ENCODE assay signal across 7 cellular contexts in the genomic region with DNA sequence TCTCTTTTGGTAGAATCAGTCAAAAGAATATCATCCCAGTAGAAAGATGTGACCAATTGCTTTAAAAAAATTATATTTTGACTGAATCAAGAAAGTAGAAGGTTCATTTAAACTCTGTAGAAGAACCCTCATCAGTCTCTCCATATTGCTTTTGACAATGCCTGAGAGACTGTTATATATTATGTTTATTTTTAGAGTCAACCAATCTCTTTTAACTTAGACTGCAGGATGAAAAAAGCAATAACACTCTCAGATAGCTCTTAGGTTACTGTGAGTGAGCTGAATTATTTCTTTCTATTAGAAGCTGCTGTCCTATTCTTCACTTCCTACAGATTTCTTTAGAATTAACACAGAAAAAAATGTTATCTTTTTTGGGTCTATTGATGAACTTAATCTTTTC. TPM values are rescaled to one million over a fixed set of nuclear protein-coding genes. Genes with fewer than 3 reads are reported as not detected.
"Had no signal": no experiment of that assay in that cellular context is flagged by ENCODE, and none has a peak within 500 bp of the region (broad histone marks: within the 10 kb centered on the region; RNA-seq: fewer than 3 reads in every experiment).

No MANE protein-coding gene starts in this region.

- H3K36me3 Mint-ChIP-seq: IgD-negative memory B cell had no signal

- H3K27me3 Mint-ChIP-seq: IgD-negative memory B cell had no signal

- H3K4me3 Mint-ChIP-seq: IgD-negative memory B cell had no signal

- ATAC-seq: HepG2, K562 had no signal

- H3K4me3 ChIP-seq: K562 had no signal

- H3K27ac Mint-ChIP-seq: IgD-negative memory B cell had no signal

- DNase-seq: IMR-90 had no signal

- H3K9me3 Mint-ChIP-seq: IgD-negative memory B cell had no signal

- H3K27ac ChIP-seq: HL-60 had no signal

RNA-seq across cellular contexts. Expression of gene GALNTL6, which starts 38.1 kb away (rescaled TPM):
- total RNA-seq: HepG2, HT-29, HT1080 had no signal
- polyA plus RNA-seq: HepG2, IMR-90 had no signal
